In the genomic region with DNA sequence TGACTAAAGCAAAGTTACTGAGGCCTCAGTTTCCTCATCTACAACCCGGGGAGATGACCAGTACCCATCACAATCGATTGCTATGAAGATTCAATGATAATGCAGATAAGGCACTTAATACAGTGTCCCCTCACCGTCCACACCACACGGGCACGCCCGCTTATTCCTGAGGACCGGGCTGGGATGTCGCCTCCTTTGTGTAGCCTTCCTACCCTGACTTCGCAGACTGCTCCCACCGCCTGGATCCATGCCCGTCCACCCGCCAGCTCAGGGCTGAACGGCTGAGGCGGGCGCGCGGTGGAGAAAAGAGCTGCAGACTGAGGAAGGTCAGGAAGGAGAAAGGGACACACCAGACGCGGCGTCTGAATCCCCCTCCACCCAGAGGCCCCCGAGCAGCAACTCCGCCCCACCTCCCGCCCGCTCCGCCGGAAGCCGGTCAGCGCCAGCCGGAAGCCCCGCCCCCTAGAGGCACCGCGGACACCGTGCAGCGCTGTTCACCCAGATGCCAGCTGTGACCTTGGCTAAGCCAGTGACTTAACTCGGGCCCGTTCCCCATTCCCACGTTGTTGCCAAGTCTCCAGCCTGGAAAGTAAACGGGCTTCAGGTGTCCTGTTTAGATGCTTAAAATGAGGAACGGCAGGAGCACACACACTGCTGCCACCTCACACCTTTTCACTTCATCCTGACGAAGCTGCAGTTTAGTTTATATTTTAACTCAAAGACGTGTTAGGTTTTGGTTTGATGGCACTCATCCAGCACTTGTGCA, we compare ENCODE assay signal across 8 cellular contexts.
DNase-seq lines count a peak whose midpoint lies in the region; ATAC-seq and TF ChIP-seq lines count a peak whose summit lies in the region.

A gene (minus strand): TSS at position 403 of the 766 bp plus-strand sequence.

- H3K27ac ChIP-seq in ascending aorta (peak within 1 kb of the TSS; percentile 67 to 79), uterus (peak within 1 kb of the TSS; percentile 82 to 87)

- peaks cover 50% of the 10 kb centered on the region for H3K4me1 Mint-ChIP-seq in T-helper 2 cell treated with Interferon-gamma antibody and Interleukin-4, amounts not matched to agents 5 μg/mL and 100 μg/mL, for 36 hours (ENCODE audit: low read depth)

- DNase-seq in GM10266 (ENCODE audit: extremely low spot score) = peak; percentile 97
- peak; percentile 78 for DNase-seq in NCI-H146 treated with DMSO at 0.1 percent for 48 hours (lab: John Stamatoyannopoulos, UW; ENCODE audit: unreplicated experiment)
- peak; percentile 88 for DNase-seq in T-helper 2 cell treated with Interferon-gamma antibody and Interleukin-4, amounts not matched to agents 5 μg/mL and 100 μg/mL, for 36 hours (ENCODE audit: low spot score)
- DNase-seq in ascending aorta (ENCODE audit: low spot score in 2 of 2) = peak; percentile 30 to 92
- DNase-seq in hepatic stellate cell (ENCODE audit: low spot score) = peak; percentile 97
- DNase-seq in putamen (ENCODE audit: low spot score) = peak; percentile 89
- peak; percentile 80 to 85 for DNase-seq in uterus

- peak; percentile 93 for ATAC-seq in HG02610 (IDR thresholded peaks at IDR 0.05; ENCODE audit: unreplicated experiment)

- H3K27ac Mint-ChIP-seq in T-helper 2 cell treated with Interferon-gamma antibody and Interleukin-4, amounts not matched to agents 5 μg/mL and 100 μg/mL, for 36 hours = peak within 1 kb of the TSS; percentile 79

- H3K4me1 ChIP-seq in ascending aorta (peaks cover 15 to 16% of the 10 kb centered on the region in 2 donors), uterus (peaks cover 6 to 14% of the 10 kb centered on the region in 2 donors)

- peak within 1 kb of the TSS; percentile 88 for H3K4me3 Mint-ChIP-seq in T-helper 2 cell treated with Interferon-gamma antibody and Interleukin-4, amounts not matched to agents 5 μg/mL and 100 μg/mL, for 36 hours

- peak; percentile 67 for TF ChIP-seq CTCF in GM10266 (IDR thresholded peaks at IDR 0.05; ENCODE audit: control insufficient read depth, insufficient read depth, low read depth, missing control alignments)
- TF ChIP-seq CTCF in ascending aorta (IDR thresholded peaks at IDR 0.05) = peak; percentile 20 to 61 (median 59)
- TF ChIP-seq CTCF in uterus (IDR thresholded peaks at IDR 0.05) = peak; percentile 49 to 71 (median 57)

- H3K27me3 Mint-ChIP-seq in T-helper 2 cell treated with Interferon-gamma antibody and Interleukin-4, amounts not matched to agents 5 μg/mL and 100 μg/mL, for 36 hours (ENCODE audit: low read depth) = no peaks in the 10 kb centered on the region

- H3K4me3 ChIP-seq in ascending aorta (peak within 1 kb of the TSS; percentile 68 to 74), uterus (peak within 1 kb of the TSS; percentile 56 to 71)

- no peaks in the 10 kb centered on the region for H3K9me3 Mint-ChIP-seq in T-helper 2 cell treated with Interferon-gamma antibody and Interleukin-4, amounts not matched to agents 5 μg/mL and 100 μg/mL, for 36 hours

- H3K9me3 ChIP-seq in ascending aorta = no peaks in the 10 kb centered on the region
- no peaks in the 10 kb centered on the region for H3K9me3 ChIP-seq in uterus

- H3K36me3 Mint-ChIP-seq in T-helper 2 cell treated with Interferon-gamma antibody and Interleukin-4, amounts not matched to agents 5 μg/mL and 100 μg/mL, for 36 hours (ENCODE audit: low read depth) = peaks cover 55% of the 10 kb centered on the region

- intact Hi-C loops in ascending aorta (cut with DNase I) (no loop called here), uterus (cut with DNase I; ENCODE audit: low total_unique reads) (no loop called here)

- H3K27me3 ChIP-seq in ascending aorta (no peaks in the 10 kb centered on the region), uterus (no peaks in the 10 kb centered on the region)

- peak in 1 of 2 donors; percentile 69 for TF ChIP-seq POLR2A in uterus (IDR thresholded peaks at IDR 0.05)

- H3K36me3 ChIP-seq in ascending aorta (peaks cover 34 to 47% of the 10 kb centered on the region in 2 donors), uterus (no peaks in the 10 kb centered on the region)

Comparison
In these comparisons a context has a peak if more than half of its experiments do, and no peak if none do; other contexts are left out.
1. Peak in every context shown above with its lines: DNase-seq, ATAC-seq, H3K4me3 ChIP-seq and H3K27ac ChIP-seq.